Comparison of ENCODE assay signal across 39 cellular contexts in the genomic region with DNA sequence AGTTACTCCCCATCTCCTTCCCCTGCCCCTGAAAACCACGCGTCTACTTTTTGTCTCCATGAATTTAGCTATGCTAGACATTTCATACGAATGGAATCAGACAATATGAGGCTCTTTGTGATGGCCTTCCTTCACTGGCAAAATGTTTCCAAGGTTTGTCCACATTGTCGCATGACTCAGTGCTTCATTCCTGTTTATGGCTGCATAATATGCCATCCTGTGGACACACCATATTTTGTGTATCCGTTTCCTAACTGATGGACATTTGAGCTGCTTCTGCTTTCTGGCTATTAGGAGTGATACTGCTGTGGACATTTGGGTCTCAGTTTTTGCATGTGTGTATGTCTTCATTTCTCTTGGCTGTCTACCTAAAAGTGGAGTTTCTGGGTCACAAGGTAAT.
"Had no signal": no experiment of that assay in that cellular context is flagged by ENCODE, and none has a peak within 500 bp of the region (broad histone marks: within the 10 kb centered on the region; RNA-seq: fewer than 3 reads in every experiment).

No MANE protein-coding gene starts in this region.

- DNase-seq: activated effector memory CD4-positive, alpha-beta T cell treated with anti-CD3 and anti-CD28 coated beads, Interleukin-2, amount 50 U/mL, for 16 hours; activated effector memory CD4-positive, alpha-beta T cell treated with Interleukin-2 at 50 U/mL for 16 hours; activated gamma-delta T cell; activated gamma-delta T cell treated with Interleukin-2 at 50 U/mL for 16 hours; activated naive CD4-positive, alpha-beta T cell; activated naive CD4-positive, alpha-beta T cell treated with anti-CD3 and anti-CD28 coated beads for 36 hours; activated naive CD4-positive, alpha-beta T cell treated with anti-CD3 and anti-CD28 coated beads, Interleukin-2, amount 10 ng/mL, durations not matched to agents 7 days and 5 days; activated naive CD4-positive, alpha-beta T cell treated with anti-CD3 and anti-CD28 coated beads, Interleukin-2, amount 50 U/mL, for 16 hours; activated naive CD4-positive, alpha-beta T cell treated with Interleukin-2 at 50 U/mL for 16 hours; activated naive CD8-positive, alpha-beta T cell treated with anti-CD3 and anti-CD28 coated beads for 36 hours; activated naive CD8-positive, alpha-beta T cell treated with anti-CD3 and anti-CD28 coated beads, Interleukin-2, amount 10 ng/mL, durations not matched to agents 7 days and 5 days; activated naive CD8-positive, alpha-beta T cell treated with anti-CD3 and anti-CD28 coated beads, Interleukin-2, amount 50 U/mL, for 24 hours; activated T-cell treated with anti-CD3 and anti-CD28 coated beads, Interleukin-2, amount 50 U/mL, for 24 hours; activated T-cell treated with anti-CD3 and anti-CD28 coated beads, Interleukin-2, amount 50 U/mL, for 4 hours; activated T-cell treated with anti-CD3 and anti-CD28 coated beads, Interleukin-2, amount 50 U/mL, for 48 hours; activated T-cell treated with anti-CD3 and anti-CD28 coated beads, Interleukin-2, amount 50 U/mL, for 72 hours; adrenal gland; amniotic stem cell; amygdala; anterior cingulate cortex; aorta; body of pancreas; brain microvascular endothelial cell; caudate nucleus; central memory CD4-positive, alpha-beta T cell; cerebellar nuclear complex had no signal

- H3K27ac Mint-ChIP-seq: activated naive CD4-positive, alpha-beta T cell treated with anti-CD3 and anti-CD28 coated beads for 36 hours; activated naive CD4-positive, alpha-beta T cell treated with anti-CD3 and anti-CD28 coated beads, Interleukin-2, amount 10 ng/mL, durations not matched to agents 7 days and 5 days; activated naive CD4-positive, alpha-beta T cell treated with anti-CD3 and anti-CD28 coated beads, Interleukin-2, amount 50 U/mL, for 24 hours; activated naive CD4-positive, alpha-beta T cell treated with anti-CD3 and anti-CD28 coated beads, Interleukin-2, amount 50 U/mL, for 72 hours; activated naive CD8-positive, alpha-beta T cell; activated naive CD8-positive, alpha-beta T cell treated with anti-CD3 and anti-CD28 coated beads for 36 hours; activated naive CD8-positive, alpha-beta T cell treated with anti-CD3 and anti-CD28 coated beads, Interleukin-2, amount 10 ng/mL, durations not matched to agents 7 days and 5 days; activated naive CD8-positive, alpha-beta T cell treated with anti-CD3 and anti-CD28 coated beads, Interleukin-2, amount 50 U/mL, for 24 hours; activated T-cell treated with anti-CD3 and anti-CD28 coated beads, Interleukin-2, amount 50 U/mL, for 24 hours; activated T-cell treated with anti-CD3 and anti-CD28 coated beads, Interleukin-2, amount 50 U/mL, for 72 hours; activated T-helper 1 cell treated with anti-CD3 and anti-CD28 coated beads, Interleukin-12 subunit alpha, Interleukin-12 subunit beta, Interleukin-2, Interleukin-4 antibody, amounts not matched to agents 30 ng/mL and 10 ng/mL and 1 ng/mL, durations not matched to agents 14 hours and 24 hours and 36 hours; activated T-helper 17 cell treated with anti-CD3 and anti-CD28 coated beads, Interleukin-2, amount 50 U/mL, for 72 hours; activated T-helper 2 cell treated with anti-CD3 and anti-CD28 coated beads, Interferon-gamma antibody, Interleukin-2, Interleukin-4, amounts not matched to agents 10 μg/mL and 5 μg/mL and 100 μg/mL, durations not matched to agents 14 hours and 24 hours and 36 hours had no signal

- H3K27me3 Mint-ChIP-seq: activated naive CD4-positive, alpha-beta T cell treated with anti-CD3 and anti-CD28 coated beads, Interleukin-2, amount 50 U/mL, for 24 hours; activated naive CD8-positive, alpha-beta T cell; activated naive CD8-positive, alpha-beta T cell treated with anti-CD3 and anti-CD28 coated beads for 36 hours; central memory CD8-positive, alpha-beta T cell had no signal

- H3K9me3 ChIP-seq: adrenal gland, ascending aorta, body of pancreas, breast epithelium had no signal

- H3K4me3 Mint-ChIP-seq: activated naive CD4-positive, alpha-beta T cell treated with anti-CD3 and anti-CD28 coated beads for 36 hours; activated naive CD4-positive, alpha-beta T cell treated with anti-CD3 and anti-CD28 coated beads, Interleukin-2, amount 10 ng/mL, durations not matched to agents 7 days and 5 days; activated naive CD4-positive, alpha-beta T cell treated with anti-CD3 and anti-CD28 coated beads, Interleukin-2, amount 50 U/mL, for 24 hours; activated naive CD8-positive, alpha-beta T cell; activated naive CD8-positive, alpha-beta T cell treated with anti-CD3 and anti-CD28 coated beads for 36 hours; activated naive CD8-positive, alpha-beta T cell treated with anti-CD3 and anti-CD28 coated beads, Interleukin-2, amount 10 ng/mL, durations not matched to agents 7 days and 5 days; activated naive CD8-positive, alpha-beta T cell treated with anti-CD3 and anti-CD28 coated beads, Interleukin-2, amount 50 U/mL, for 24 hours; activated T-cell treated with anti-CD3 and anti-CD28 coated beads, Interleukin-2, amount 50 U/mL, for 24 hours; activated T-cell treated with anti-CD3 and anti-CD28 coated beads, Interleukin-2, amount 50 U/mL, for 4 hours; activated T-cell treated with anti-CD3 and anti-CD28 coated beads, Interleukin-2, amount 50 U/mL, for 72 hours; activated T-helper 1 cell treated with anti-CD3 and anti-CD28 coated beads, Interleukin-12 subunit alpha, Interleukin-12 subunit beta, Interleukin-2, Interleukin-4 antibody, amounts not matched to agents 30 ng/mL and 10 ng/mL and 1 ng/mL, durations not matched to agents 14 hours and 24 hours and 36 hours; activated T-helper 17 cell treated with anti-CD3 and anti-CD28 coated beads, Interleukin-2, amount 50 U/mL, for 72 hours; brain; central memory CD8-positive, alpha-beta T cell had no signal

- FAIRE-seq: astrocyte, bronchial epithelial cell had no signal

- H3K27me3 ChIP-seq: adrenal gland, ascending aorta, body of pancreas, cardiac muscle cell had no signal

- H3K9me3 Mint-ChIP-seq: activated naive CD4-positive, alpha-beta T cell treated with anti-CD3 and anti-CD28 coated beads for 36 hours; activated naive CD4-positive, alpha-beta T cell treated with anti-CD3 and anti-CD28 coated beads, Interleukin-2, amount 10 ng/mL, durations not matched to agents 7 days and 5 days; activated naive CD4-positive, alpha-beta T cell treated with anti-CD3 and anti-CD28 coated beads, Interleukin-2, amount 50 U/mL, for 24 hours; activated naive CD4-positive, alpha-beta T cell treated with anti-CD3 and anti-CD28 coated beads, Interleukin-2, amount 50 U/mL, for 72 hours; activated naive CD8-positive, alpha-beta T cell treated with anti-CD3 and anti-CD28 coated beads for 36 hours; activated naive CD8-positive, alpha-beta T cell treated with anti-CD3 and anti-CD28 coated beads, Interleukin-2, amount 10 ng/mL, durations not matched to agents 7 days and 5 days; activated naive CD8-positive, alpha-beta T cell treated with anti-CD3 and anti-CD28 coated beads, Interleukin-2, amount 50 U/mL, for 24 hours; activated T-cell treated with anti-CD3 and anti-CD28 coated beads, Interleukin-2, amount 50 U/mL, for 24 hours; activated T-cell treated with anti-CD3 and anti-CD28 coated beads, Interleukin-2, amount 50 U/mL, for 4 hours; activated T-cell treated with anti-CD3 and anti-CD28 coated beads, Interleukin-2, amount 50 U/mL, for 72 hours; activated T-helper 1 cell treated with anti-CD3 and anti-CD28 coated beads, Interleukin-12 subunit alpha, Interleukin-12 subunit beta, Interleukin-2, Interleukin-4 antibody, amounts not matched to agents 30 ng/mL and 10 ng/mL and 1 ng/mL, durations not matched to agents 14 hours and 24 hours and 36 hours; activated T-helper 17 cell treated with anti-CD3 and anti-CD28 coated beads, Interleukin-2, amount 50 U/mL, for 72 hours; activated T-helper 2 cell treated with anti-CD3 and anti-CD28 coated beads, Interferon-gamma antibody, Interleukin-2, Interleukin-4, amounts not matched to agents 10 μg/mL and 5 μg/mL and 100 μg/mL, durations not matched to agents 14 hours and 24 hours and 36 hours; central memory CD8-positive, alpha-beta T cell had no signal

- H3K36me3 ChIP-seq: adrenal gland, ascending aorta, brain microvascular endothelial cell, breast epithelium, cardiac muscle cell had no signal

- H3K27ac ChIP-seq: adrenal gland, ascending aorta, body of pancreas, brain microvascular endothelial cell, breast epithelium, cardiac muscle cell had no signal

- ATAC-seq: activated naive CD4-positive, alpha-beta T cell treated with anti-CD3 and anti-CD28 coated beads, Interleukin-2, amount 50 U/mL, for 72 hours; activated naive CD8-positive, alpha-beta T cell treated with anti-CD3 and anti-CD28 coated beads, Interleukin-2, amount 50 U/mL, for 24 hours; activated T-cell treated with anti-CD3 and anti-CD28 coated beads, Interleukin-2, amount 50 U/mL, for 4 hours; activated T-cell treated with anti-CD3 and anti-CD28 coated beads, Interleukin-2, amount 50 U/mL, for 72 hours; activated T-helper 17 cell treated with anti-CD3 and anti-CD28 coated beads, Interleukin-2, amount 50 U/mL, for 72 hours; body of pancreas had no signal

- H3K4me1 Mint-ChIP-seq: activated naive CD4-positive, alpha-beta T cell treated with anti-CD3 and anti-CD28 coated beads, Interleukin-2, amount 10 ng/mL, durations not matched to agents 7 days and 5 days; activated naive CD4-positive, alpha-beta T cell treated with anti-CD3 and anti-CD28 coated beads, Interleukin-2, amount 50 U/mL, for 24 hours; activated naive CD8-positive, alpha-beta T cell treated with anti-CD3 and anti-CD28 coated beads for 36 hours; activated naive CD8-positive, alpha-beta T cell treated with anti-CD3 and anti-CD28 coated beads, Interleukin-2, amount 10 ng/mL, durations not matched to agents 7 days and 5 days; activated naive CD8-positive, alpha-beta T cell treated with anti-CD3 and anti-CD28 coated beads, Interleukin-2, amount 50 U/mL, for 24 hours; activated T-helper 17 cell treated with anti-CD3 and anti-CD28 coated beads, Interleukin-2, amount 50 U/mL, for 72 hours had no signal

- H3K4me1 ChIP-seq: adrenal gland, ascending aorta, body of pancreas, breast epithelium had no signal

- H3K4me3 ChIP-seq: adrenal gland, ascending aorta, body of pancreas, breast epithelium, cardiac muscle cell had no signal

- H3K36me3 Mint-ChIP-seq: activated naive CD4-positive, alpha-beta T cell treated with anti-CD3 and anti-CD28 coated beads, Interleukin-2, amount 10 ng/mL, durations not matched to agents 7 days and 5 days; activated naive CD4-positive, alpha-beta T cell treated with anti-CD3 and anti-CD28 coated beads, Interleukin-2, amount 50 U/mL, for 24 hours; activated naive CD8-positive, alpha-beta T cell treated with anti-CD3 and anti-CD28 coated beads for 36 hours; activated naive CD8-positive, alpha-beta T cell treated with anti-CD3 and anti-CD28 coated beads, Interleukin-2, amount 10 ng/mL, durations not matched to agents 7 days and 5 days had no signal
